8 cellular contexts compared by ENCODE assay signal in genomic region chr2:26032586-26033269, GRCh38. TPM values are rescaled to one million over a fixed set of nuclear protein-coding genes. Genes with fewer than 3 reads are reported as not detected.
A peak's percentile ranks its signal among the peaks of the same experiment; 100 is the strongest.
DNase-seq lines count a peak whose midpoint lies in the region; ATAC-seq and TF ChIP-seq lines count a peak whose summit lies in the region.
"Not testable (repeated sequence)": the region's sequence is repeated elsewhere in the genome, so short reads cannot be mapped to it uniquely, and the experiment has no call there.

No MANE protein-coding gene starts in this region.

- H3K4me3 Mint-ChIP-seq in IgD-negative memory B cell: peak overlapping the region; percentile 83 to 99 (median 96)
- H3K4me3 Mint-ChIP-seq in activated CD4-positive, alpha-beta T cell treated with anti-CD3 and anti-CD28 coated beads for 36 hours: peak overlapping the region; percentile 98

- TF ChIP-seq CTCF in tibial artery (IDR thresholded peaks at IDR 0.05): not testable (repeated sequence)

- CTCF ChIA-PET in activated CD4-positive, alpha-beta T cell treated with anti-CD3 and anti-CD28 coated beads for 36 hours (lab: Charles Lee): interaction anchor here (0.6 to 1.5 kb wide), 3 partner anchors 9 to 36 kb away, joined by 3 to 7 read pairs (median 3); no protein-coding TSS in a partner anchor

- H3K4me3 ChIP-seq in H7 (ENCODE audit: insufficient read depth, low read depth, low read length) (peak overlapping the region; percentile 84), iPS DF 6.9 (ENCODE audit: low read length) (peak overlapping the region; percentile 60; the same call in 1 of the 2 replicates), neuron (ENCODE audit: low read length) (peak overlapping the region; percentile 86), tibial artery (peak overlapping the region; percentile 93 to 94)

- intact Hi-C loops in activated CD4-positive, alpha-beta T cell treated with anti-CD3 and anti-CD28 coated beads for 36 hours (cut with DNase I, micrococcal nuclease): loop anchor here (1.0 to 5.0 kb wide), 7 partner anchors 50 to 730 kb away; partner anchors contain the start of genes ADGRF3 (in 2 of the 2), SELENOI (in 2 of the 2), ASXL2 (in 1 of the 2) and DTNB (in 1 of the 2)
- intact Hi-C loops in tibial artery (cut with DNase I; ENCODE audit: low total_unique reads): loop anchor here (5.0 kb wide), 2 partner anchors 40 to 155 kb away; partner anchors contain the start of gene ASXL2

- DNase-seq in DMS114 treated with DMSO at 0.1 percent for 48 hours (lab: John Stamatoyannopoulos, UW; ENCODE audit: unreplicated experiment): peak; percentile 33
- DNase-seq in H7: peak; percentile 80
- peak; percentile 10 for DNase-seq in activated CD4-positive, alpha-beta T cell treated with anti-CD3 and anti-CD28 coated beads for 36 hours
- not testable (repeated sequence) for DNase-seq in iPS DF 6.9 (ENCODE audit: low read depth, low spot score); tibial artery

- ATAC-seq in activated CD4-positive, alpha-beta T cell treated with anti-CD3 and anti-CD28 coated beads for 36 hours: not testable (repeated sequence)

- peaks cover 5 to 28% (median 22%) of the 10 kb centered on the region in 3 donors for H3K4me1 Mint-ChIP-seq in IgD-negative memory B cell
- peaks cover 22% of the 10 kb centered on the region for H3K4me1 Mint-ChIP-seq in activated CD4-positive, alpha-beta T cell treated with anti-CD3 and anti-CD28 coated beads for 36 hours

- H3K27ac ChIP-seq in cingulate gyrus (ENCODE audit: low read depth, low read length): peak overlapping the region; percentile 96
- not testable (repeated sequence) for H3K27ac ChIP-seq in iPS DF 6.9 (ENCODE audit: low read length)
- peak overlapping the region; percentile 93 to 97 for H3K27ac ChIP-seq in tibial artery

- WGBS in iPS DF 6.9 (ENCODE audit: insufficient coverage, insufficient read length): no CpG with 5 or more reads among the region's 24 CpGs

- H3K36me3 Mint-ChIP-seq in IgD-negative memory B cell: not testable (repeated sequence)
- peaks cover 13% of the 10 kb centered on the region for H3K36me3 Mint-ChIP-seq in activated CD4-positive, alpha-beta T cell treated with anti-CD3 and anti-CD28 coated beads for 36 hours (ENCODE audit: low read depth)

- H3K27me3 ChIP-seq in H7 (ENCODE audit: control insufficient read depth, insufficient read depth, low read length); iPS DF 6.9 (ENCODE audit: control insufficient read depth, insufficient read depth, low read length); neuron (ENCODE audit: insufficient read depth, low read length); tibial artery: not testable (repeated sequence)

- not testable (repeated sequence) for H3K27me3 Mint-ChIP-seq in IgD-negative memory B cell; activated CD4-positive, alpha-beta T cell treated with anti-CD3 and anti-CD28 coated beads for 36 hours

- peak overlapping the region; percentile 82 to 97 (median 85) for H3K27ac Mint-ChIP-seq in IgD-negative memory B cell
- peak overlapping the region; percentile 90 for H3K27ac Mint-ChIP-seq in activated CD4-positive, alpha-beta T cell treated with anti-CD3 and anti-CD28 coated beads for 36 hours

- not testable (repeated sequence) for H3K4me1 ChIP-seq in iPS DF 6.9 (ENCODE audit: control insufficient read depth, insufficient read depth, low read length); neuron (ENCODE audit: insufficient read depth, low read length)
- H3K4me1 ChIP-seq in tibial artery: peaks cover 0 to 30% (median 22%) of the 10 kb centered on the region in 4 donors

- H3K9me3 Mint-ChIP-seq in IgD-negative memory B cell; activated CD4-positive, alpha-beta T cell treated with anti-CD3 and anti-CD28 coated beads for 36 hours (ENCODE audit: low read depth): not testable (repeated sequence)

- not testable (repeated sequence) for H3K9me3 ChIP-seq in iPS DF 6.9 (ENCODE audit: control insufficient read depth, insufficient read depth, low read length); neuron (ENCODE audit: low read length); tibial artery

- H3K36me3 ChIP-seq in H7 (replicated peaks; ENCODE audit: control insufficient read depth, insufficient read depth, low read length); iPS DF 6.9 (ENCODE audit: control insufficient read depth, insufficient read depth, low read length); neuron (ENCODE audit: insufficient read depth, low read length); tibial artery: not testable (repeated sequence)

- POLR2A ChIA-PET in activated CD4-positive, alpha-beta T cell treated with anti-CD3 and anti-CD28 coated beads for 36 hours (lab: Charles Lee): interaction anchor here (1.1 to 1.8 kb wide), 3 partner anchors 36 to 313 kb away, joined by 3 to 7 read pairs (median 7); partner anchors contain the start of gene ASXL2

- H2AFZ ChIP-seq in neuron (ENCODE audit: low read depth, low read length): peak overlapping the region; percentile 98

RNA-seq across cellular contexts. Expression of gene RAB10, which starts 1.2 kb away (rescaled TPM):
- 92.6 and 101 TPM in 2 replicates for total RNA-seq in H7 (2014; rRNA removed; shearing (Covaris generic))
- 86.1 TPM for polyA plus RNA-seq in IgD-negative memory B cell
- 100 to 1,000 TPM; 103 to 160 TPM for total RNA-seq in activated CD4-positive, alpha-beta T cell treated with anti-CD3 and anti-CD28 coated beads for 36 hours

RNA-seq across cellular contexts. Expression of gene KIF3C, which starts 50.4 kb away (rescaled TPM):
- 24.7 and 27.5 TPM in 2 replicates for total RNA-seq in H7 (2014; rRNA removed; shearing (Covaris generic))
- polyA plus RNA-seq in IgD-negative memory B cell: 0.31 TPM
- 1 to 10 TPM; 5.2 to 5.3 TPM for total RNA-seq in activated CD4-positive, alpha-beta T cell treated with anti-CD3 and anti-CD28 coated beads for 36 hours
